19 cellular contexts compared by ENCODE assay signal in genomic region chr7:138370956-138371355, GRCh38.
DNase-seq lines count a peak whose midpoint lies in the region; ATAC-seq and TF ChIP-seq lines count a peak whose summit lies in the region.
"Had no signal": no experiment of that assay in that cellular context is flagged by ENCODE, and none has a peak within 500 bp of the region (broad histone marks: within the 10 kb centered on the region; RNA-seq: fewer than 3 reads in every experiment).

No MANE protein-coding gene starts in this region.

- ATAC-seq in HG02840 (IDR thresholded peaks at IDR 0.05; ENCODE audit: low FRiP score, unreplicated experiment): no peak
- ATAC-seq: GM12878, HepG2 had no signal

- peaks cover 4% of the 10 kb centered on the region for H3K9me3 Mint-ChIP-seq in glutamatergic neuron (ENCODE audit: unreplicated experiment)

- TF ChIP-seq CTCF in choroid plexus epithelial cell (conservative IDR thresholded peaks at IDR 0.05; ENCODE audit: low read depth, low read length) (no peak), glutamatergic neuron (IDR thresholded peaks at IDR 0.05; ENCODE audit: partially characterized antibody, unreplicated experiment) (no peak)

- no peak overlapping the region for H3K4me3 Mint-ChIP-seq in glutamatergic neuron (ENCODE audit: unreplicated experiment)
- H3K4me3 Mint-ChIP-seq: CD14-positive monocyte; CD4-positive, alpha-beta memory T cell had no signal

- no peak overlapping the region for H3K27ac Mint-ChIP-seq in glutamatergic neuron (ENCODE audit: unreplicated experiment)
- H3K27ac Mint-ChIP-seq: IgD-negative memory B cell had no signal

- DNase-seq in Daoy (ENCODE audit: low read depth): peak; percentile 14
- peak; percentile 27 for DNase-seq in RPMI7951 (ENCODE audit: low read depth)
- DNase-seq in choroid plexus epithelial cell (ENCODE audit: low read depth): peak; percentile 16
- DNase-seq in iris pigment epithelial cell (ENCODE audit: low read depth): peak; percentile 4
- no peak for DNase-seq in NCI-H128 (lab: John Stamatoyannopoulos, UW; ENCODE audit: unreplicated experiment)
- DNase-seq in activated CD8-positive, alpha-beta memory T cell treated with anti-CD3 and anti-CD28 coated beads, Interleukin-2, amount 50 U/mL, for 4 hours: no peak
- no peak for DNase-seq in glutamatergic neuron
- DNase-seq: 8988T; CD4-positive, alpha-beta memory T cell; DMS153; DMS79; GM23248 had no signal

- no peaks in the 10 kb centered on the region for H3K27me3 Mint-ChIP-seq in glutamatergic neuron (ENCODE audit: unreplicated experiment)
- H3K27me3 Mint-ChIP-seq: CD4-positive, alpha-beta memory T cell had no signal

- no peak overlapping the region for H3K4me3 ChIP-seq in choroid plexus epithelial cell (ENCODE audit: low read depth, low read length)
- H3K4me3 ChIP-seq: BLaER1, GM12878, GM23248, HAP-1 had no signal

- H3K4me1 Mint-ChIP-seq in glutamatergic neuron (ENCODE audit: low read depth, unreplicated experiment): no peaks in the 10 kb centered on the region
- H3K4me1 Mint-ChIP-seq: CD14-positive monocyte; CD4-positive, alpha-beta memory T cell; IgD-negative memory B cell had no signal

- no peaks in the 10 kb centered on the region for H3K36me3 Mint-ChIP-seq in glutamatergic neuron (ENCODE audit: unreplicated experiment)
- H3K36me3 Mint-ChIP-seq: CD14-positive monocyte had no signal

Comparison
In these comparisons a context has a peak if more than half of its experiments do, and no peak if none do; other contexts are left out.
1. DNase-seq: peak in Daoy (single experiment), RPMI7951 (single experiment), choroid plexus epithelial cell (single experiment) and iris pigment epithelial cell (single experiment); none in NCI-H128 (single experiment), activated CD8-positive, alpha-beta memory T cell treated with anti-CD3 and anti-CD28 coated beads, Interleukin-2, amount 50 U/mL, for 4 hours (single experiment) and glutamatergic neuron (single experiment).